ENCODE assay signal across 23 cellular contexts in genomic region chr12:19003110-19003509, GRCh38.
"Had no signal": no experiment of that assay in that cellular context is flagged by ENCODE, and none has a peak within 500 bp of the region (broad histone marks: within the 10 kb centered on the region; RNA-seq: fewer than 3 reads in every experiment).

No MANE protein-coding gene starts in this region.

- H3K9me3 Mint-ChIP-seq: activated CD4-positive, alpha-beta memory T cell treated with anti-CD3 and anti-CD28 coated beads for 36 hours; activated T-helper 1 cell treated with anti-CD3 and anti-CD28 coated beads, Interleukin-12 subunit alpha, Interleukin-12 subunit beta, Interleukin-2, Interleukin-4 antibody, amounts not matched to agents 30 ng/mL and 10 ng/mL and 1 ng/mL, durations not matched to agents 14 hours and 24 hours and 36 hours; endodermal cell; WTC11 had no signal

- H3K4me3 ChIP-seq: dorsolateral prefrontal cortex, gastrocnemius medialis, lower lobe of right lung, ovary, psoas muscle, right lobe of liver, smooth muscle cell, suprapubic skin, vagina had no signal

- H3K4me1 ChIP-seq: gastrocnemius medialis, psoas muscle, right lobe of liver, suprapubic skin, vagina had no signal

- H3K27ac ChIP-seq: dorsolateral prefrontal cortex, gastrocnemius medialis, lower lobe of right lung, ovary, psoas muscle, right lobe of liver, suprapubic skin, vagina had no signal

- H3K27me3 ChIP-seq: gastrocnemius medialis, ovary, right lobe of liver, suprapubic skin, vagina had no signal

- H3K4me3 Mint-ChIP-seq: activated CD4-positive, alpha-beta memory T cell treated with anti-CD3 and anti-CD28 coated beads for 36 hours; activated CD4-positive, alpha-beta T cell treated with anti-CD3 and anti-CD28 coated beads for 36 hours; activated naive CD8-positive, alpha-beta T cell; activated T-helper 1 cell treated with anti-CD3 and anti-CD28 coated beads, Interleukin-12 subunit alpha, Interleukin-12 subunit beta, Interleukin-2, Interleukin-4 antibody, amounts not matched to agents 30 ng/mL and 10 ng/mL and 1 ng/mL, durations not matched to agents 14 hours and 24 hours and 36 hours; endodermal cell; immature natural killer cell; naive thymus-derived CD8-positive, alpha-beta T cell; stimulated activated naive CD8-positive, alpha-beta T cell treated with anti-CD3 and anti-CD28 coated beads, Interleukin-15, amount 100 ng/mL, for 72 hours; WTC11 had no signal

- H3K27me3 Mint-ChIP-seq: activated CD4-positive, alpha-beta memory T cell treated with anti-CD3 and anti-CD28 coated beads for 36 hours; activated CD4-positive, alpha-beta T cell treated with anti-CD3 and anti-CD28 coated beads for 36 hours; activated naive CD8-positive, alpha-beta T cell; stimulated activated naive CD8-positive, alpha-beta T cell treated with anti-CD3 and anti-CD28 coated beads, Interleukin-15, amount 100 ng/mL, for 72 hours had no signal

- H3K36me3 ChIP-seq: gastrocnemius medialis, lower lobe of right lung, ovary, right lobe of liver, suprapubic skin, vagina had no signal

- H3K4me1 Mint-ChIP-seq: activated CD4-positive, alpha-beta T cell treated with anti-CD3 and anti-CD28 coated beads for 36 hours; immature natural killer cell; naive thymus-derived CD8-positive, alpha-beta T cell; stimulated activated naive CD8-positive, alpha-beta T cell treated with anti-CD3 and anti-CD28 coated beads, Interleukin-15, amount 100 ng/mL, for 72 hours had no signal

- DNase-seq: activated CD4-positive, alpha-beta memory T cell treated with anti-CD3 and anti-CD28 coated beads for 36 hours; activated CD4-positive, alpha-beta T cell treated with anti-CD3 and anti-CD28 coated beads for 36 hours; activated gamma-delta T cell treated with Interleukin-2 at 50 U/mL for 16 hours; activated T-cell treated with anti-CD3 and anti-CD28 coated beads for 4 hours; dorsolateral prefrontal cortex; endodermal cell; gastrocnemius medialis; head of caudate nucleus; immature natural killer cell; lower lobe of right lung; naive thymus-derived CD8-positive, alpha-beta T cell; ovary; psoas muscle; right lobe of liver; stimulated activated CD4-positive, alpha-beta T cell treated with anti-CD3 and anti-CD28 coated beads, Interleukin-4, amount 100 ng/mL, for 1 hour; stimulated activated naive CD8-positive, alpha-beta T cell treated with anti-CD3 and anti-CD28 coated beads, Interleukin-15, amount 100 ng/mL, for 72 hours; trophoblast cell had no signal

- H3K27ac Mint-ChIP-seq: activated CD4-positive, alpha-beta memory T cell treated with anti-CD3 and anti-CD28 coated beads for 36 hours; activated CD4-positive, alpha-beta T cell treated with anti-CD3 and anti-CD28 coated beads for 36 hours; activated naive CD8-positive, alpha-beta T cell; activated T-helper 1 cell treated with anti-CD3 and anti-CD28 coated beads, Interleukin-12 subunit alpha, Interleukin-12 subunit beta, Interleukin-2, Interleukin-4 antibody, amounts not matched to agents 30 ng/mL and 10 ng/mL and 1 ng/mL, durations not matched to agents 14 hours and 24 hours and 36 hours; endodermal cell; immature natural killer cell; naive thymus-derived CD8-positive, alpha-beta T cell; stimulated activated naive CD8-positive, alpha-beta T cell treated with anti-CD3 and anti-CD28 coated beads, Interleukin-15, amount 100 ng/mL, for 72 hours; WTC11 had no signal

- H3K4me2 ChIP-seq: smooth muscle cell had no signal

- H3K9me3 ChIP-seq: gastrocnemius medialis, lower lobe of right lung, ovary, psoas muscle, right lobe of liver, suprapubic skin, vagina had no signal

- H3K36me3 Mint-ChIP-seq: activated CD4-positive, alpha-beta memory T cell treated with anti-CD3 and anti-CD28 coated beads for 36 hours; activated naive CD8-positive, alpha-beta T cell; immature natural killer cell had no signal
